In genomic region chr2:162490052-162490717, GRCh38 we compare ENCODE assay signal across 10 cellular contexts.
DNase-seq lines count a peak whose midpoint lies in the region; ATAC-seq and TF ChIP-seq lines count a peak whose summit lies in the region.
"Had no signal": no experiment of that assay in that cellular context is flagged by ENCODE, and none has a peak within 500 bp of the region (broad histone marks: within the 10 kb centered on the region; RNA-seq: fewer than 3 reads in every experiment).

No MANE protein-coding gene starts in this region.

- H3K9me3 Mint-ChIP-seq in Caco-2 (ENCODE audit: unreplicated experiment) = no peaks in the 10 kb centered on the region

- POLR2A ChIA-PET in Caco-2 (lab: Charles Lee) = no interaction called here

- TF ChIP-seq CTCF in Caco-2 (IDR thresholded peaks at IDR 0.05; ENCODE audit: insufficient read depth in 1 of 2, low read depth in 1 of 2, low read length in 1 of 2, severe bottlenecking in 1 of 2, unreplicated experiment in 1 of 2) = no peak

- no peaks in the 10 kb centered on the region for H3K27me3 ChIP-seq in Caco-2 (replicated peaks; ENCODE audit: control insufficient read depth, insufficient read depth, low read length)
- H3K27me3 ChIP-seq: cardiac muscle cell had no signal

- no peak overlapping the region for H3K4me3 ChIP-seq in Caco-2 (ENCODE audit: low read depth, low read length)
- H3K4me3 ChIP-seq: cardiac muscle cell had no signal

- H3K4me1 ChIP-seq in Caco-2 = no peaks in the 10 kb centered on the region

- H3K27me3 Mint-ChIP-seq in Caco-2 (ENCODE audit: insufficient read depth, unreplicated experiment) = no peaks in the 10 kb centered on the region

- no peak overlapping the region for H3K27ac Mint-ChIP-seq in Caco-2 (ENCODE audit: unreplicated experiment)

- no peak overlapping the region for H3K4me3 Mint-ChIP-seq in Caco-2 (ENCODE audit: unreplicated experiment)

- no peaks in the 10 kb centered on the region for H3K4me1 Mint-ChIP-seq in Caco-2 (ENCODE audit: low read depth, unreplicated experiment)

- H3K36me3 Mint-ChIP-seq in Caco-2 (ENCODE audit: insufficient read depth, unreplicated experiment) = no peaks in the 10 kb centered on the region

- intact Hi-C loops in Caco-2 (cut with micrococcal nuclease; ENCODE audit: unreplicated experiment) = no loop called here

- H3K36me3 ChIP-seq in Caco-2 (ENCODE audit: control insufficient read depth, insufficient read depth, low read length) = no peaks in the 10 kb centered on the region
- H3K36me3 ChIP-seq: cardiac muscle cell had no signal

- no peak for DNase-seq in epithelial cell of prostate (ENCODE audit: low read depth, low spot score)
- no peak for DNase-seq in OCI-M2 (lab: John Stamatoyannopoulos, UW; ENCODE audit: unreplicated experiment)
- DNase-seq in anterior cingulate cortex (lab: John Stamatoyannopoulos, UW) = no peak
- no peak for DNase-seq in activated effector memory CD4-positive, alpha-beta T cell treated with Interleukin-2 at 50 U/mL for 16 hours
- no peak for DNase-seq in Caco-2
- DNase-seq: activated CD4-positive, CD25-positive, alpha-beta regulatory T cell treated with anti-CD3 and anti-CD28 coated beads, Interleukin-2, amount 50 U/mL, for 72 hours had no signal

- peak overlapping the region; percentile 37 for H3K27ac ChIP-seq in epithelial cell of prostate
- H3K27ac ChIP-seq: cardiac muscle cell had no signal

- CTCF ChIA-PET in Caco-2 (lab: Charles Lee) = interaction anchor here (0.6 kb wide), 1 partner anchor 146 kb away, joined by 3 read pairs; no protein-coding TSS in a partner anchor

- no TSS peak for BruUV-seq in Caco-2 (replicated peaks; lab: Mats Ljungman, UMichigan)

- ATAC-seq in GM18519 (IDR thresholded peaks at IDR 0.05; ENCODE audit: low FRiP score, unreplicated experiment) (peak; percentile 87), GM21526 (IDR thresholded peaks at IDR 0.05; ENCODE audit: low FRiP score, unreplicated experiment) (peak; percentile 84), HG03378 (IDR thresholded peaks at IDR 0.05; ENCODE audit: unreplicated experiment) (peak; percentile 87)

- no peaks in the 10 kb centered on the region for H3K9me3 ChIP-seq in Caco-2
